Comparison of ENCODE assay signal across 28 cellular contexts in genomic region chr2:156670104-156670503, GRCh38.
"Had no signal": no experiment of that assay in that cellular context is flagged by ENCODE, and none has a peak within 500 bp of the region (broad histone marks: within the 10 kb centered on the region; RNA-seq: fewer than 3 reads in every experiment).

No MANE protein-coding gene starts in this region.

- H3K4me1 ChIP-seq: gastrocnemius medialis, heart right ventricle, left lung, lower lobe of right lung had no signal

- DNase-seq: cortex of kidney; effector CD8-positive, alpha-beta T cell; effector memory CD8-positive, alpha-beta T cell; endodermal cell; erythroblast; esophagus squamous epithelium; foreskin fibroblast; foreskin melanocyte; gastrocnemius medialis; glutamatergic neuron; head of caudate nucleus; heart right ventricle; hippocampal formation; left cardiac atrium; left lung; left ventricle myocardium superior; lower lobe of right lung; mesenchymal stem cell; mucosa of descending colon; naive B cell; naive thymus-derived CD8-positive, alpha-beta T cell had no signal

- H3K9me3 Mint-ChIP-seq: effector memory CD8-positive, alpha-beta T cell had no signal

- H3K27me3 ChIP-seq: esophagus squamous epithelium, gastrocnemius medialis, heart right ventricle, left lung had no signal

- H3K36me3 ChIP-seq: esophagus squamous epithelium, gastrocnemius medialis, heart right ventricle, left lung, lower lobe of right lung had no signal

- ATAC-seq: effector memory CD8-positive, alpha-beta T cell; esophagus mucosa; gastrocnemius medialis; heart right ventricle; left cardiac atrium; left lung; left ventricle myocardium superior; lower lobe of right lung; mucosa of descending colon; naive thymus-derived CD8-positive, alpha-beta T cell had no signal

- H3K4me1 Mint-ChIP-seq: naive B cell; naive thymus-derived CD8-positive, alpha-beta T cell had no signal

- H3K9me3 ChIP-seq: gastrocnemius medialis, lower lobe of right lung had no signal

- H3K4me3 Mint-ChIP-seq: dendritic cell treated with granulocyte-macrophage colony-stimulating factor and Interleukin-4, amounts not matched to agents 40 ng/mL and 50 ng/mL, for 4 days; effector memory CD8-positive, alpha-beta T cell; endodermal cell; mesothelial cell of epicardium; naive B cell; naive thymus-derived CD8-positive, alpha-beta T cell had no signal

- H3K36me3 Mint-ChIP-seq: naive B cell had no signal

- H3K27ac Mint-ChIP-seq: dendritic cell treated with granulocyte-macrophage colony-stimulating factor and Interleukin-4, amounts not matched to agents 40 ng/mL and 50 ng/mL, for 4 days; effector memory CD8-positive, alpha-beta T cell; endodermal cell; mesothelial cell of epicardium; naive B cell; naive thymus-derived CD8-positive, alpha-beta T cell had no signal

- H3K27ac ChIP-seq: epithelial cell of prostate, esophagus squamous epithelium, gastrocnemius medialis, heart right ventricle, left lung, lower lobe of right lung had no signal

- FAIRE-seq: endometrium, islet of Langerhans, keratinocyte had no signal

- H3K4me3 ChIP-seq: esophagus squamous epithelium, gastrocnemius medialis, heart right ventricle, left lung, lower lobe of right lung, mucosa of descending colon had no signal
